ENCODE assay signal across 9 cellular contexts in genomic region chr17:18235743-18236256, GRCh38. TPM values are rescaled to one million over a fixed set of nuclear protein-coding genes. Genes with fewer than 3 reads are reported as not detected.
DNase-seq lines count a peak whose midpoint lies in the region; ATAC-seq and TF ChIP-seq lines count a peak whose summit lies in the region.
"Had no signal": no experiment of that assay in that cellular context is flagged by ENCODE, and none has a peak within 500 bp of the region (broad histone marks: within the 10 kb centered on the region; RNA-seq: fewer than 3 reads in every experiment).

No MANE protein-coding gene starts in this region.

- H4K20me1 ChIP-seq in H9 (ENCODE audit: control insufficient read depth, insufficient read depth, insufficient read length): no peaks in the 10 kb centered on the region

- no peak for DNase-seq in H9
- DNase-seq in SW480 (ENCODE audit: low spot score): peak; percentile 51
- peak; percentile 42 to 59 for DNase-seq in stimulated activated CD8-positive, alpha-beta memory T cell treated with anti-CD3 and anti-CD28 coated beads, Interleukin-2, amount 100 ng/mL, for 48 hours (ENCODE audit: low read depth in 2 of 2)
- no peak for DNase-seq in NCI-H1694 treated with DMSO at 0.1 percent for 48 hours (lab: John Stamatoyannopoulos, UW)
- DNase-seq in NK-92 treated with Interleukin-12 subunit alpha and Interleukin-12 subunit beta, amount 100 ng/mL, for 24 hours (lab: John Stamatoyannopoulos, UW): no peak

- H2BK12ac ChIP-seq in H9 (ENCODE audit: insufficient read length, low read depth, low read length): no peak overlapping the region

- peaks cover 3 to 5% of the 10 kb centered on the region in 2 experiments; a peak in 3 of 4 replicates for H3K4me1 Mint-ChIP-seq in H9

- H3K27ac Mint-ChIP-seq in H9: peak overlapping the region in 2 of 3 experiments; percentile 22 to 65; a peak in 2 of 7 replicates

- H3K4me2 ChIP-seq in H9 (ENCODE audit: insufficient read depth, insufficient read length, low read length): no peak overlapping the region
- H3K4me2 ChIP-seq: KMS-11 had no signal

- no peak overlapping the region for H2BK5ac ChIP-seq in H9 (ENCODE audit: insufficient read length, low read length)

- H3K36me3 ChIP-seq in esophagus (ENCODE audit: control insufficient read depth in 2 of 2, insufficient read depth in 2 of 2, low read length in 1 of 2): peaks cover 8 to 54% of the 10 kb centered on the region in 2 donors

- H3K4ac ChIP-seq in H9 (ENCODE audit: low read depth, low read length): no peak overlapping the region

- no peaks in the 10 kb centered on the region for H3K27me3 Mint-ChIP-seq in H9 (ENCODE audit: low read depth)

- no peak overlapping the region for H4K8ac ChIP-seq in H9 (replicated peaks; ENCODE audit: insufficient read length, low read depth, low read length)

- no peak overlapping the region for H2AFZ ChIP-seq in H9 (ENCODE audit: low read length)

- no peak overlapping the region for H3K9ac ChIP-seq in H9 (ENCODE audit: extremely low read depth, insufficient read length, low read length)
- H3K9ac ChIP-seq: KMS-11 had no signal

- no peak overlapping the region for H3T11ph ChIP-seq in H9 (ENCODE audit: low read length)

- H4K5ac ChIP-seq in H9 (ENCODE audit: insufficient read length, low read depth, low read length): no peak overlapping the region

- ATAC-seq in HG03280 (IDR thresholded peaks at IDR 0.05; ENCODE audit: unreplicated experiment): no peak

- no peak overlapping the region for H3K27ac ChIP-seq in H9 (ENCODE audit: insufficient read length, low read depth, low read length)
- peak overlapping the region; percentile 64 to 90 for H3K27ac ChIP-seq in esophagus (ENCODE audit: low read depth in 2 of 2, low read length in 1 of 2)
- H3K27ac ChIP-seq: KMS-11 had no signal

- no peak overlapping the region for H3K14ac ChIP-seq in H9 (ENCODE audit: insufficient read depth, low read length)

- H2BK20ac ChIP-seq in H9 (ENCODE audit: low read depth, low read length, poor library complexity, severe bottlenecking): no peak overlapping the region

- WGBS in H9 (ENCODE audit: extremely low coverage, insufficient read length, low lambda C conversion rate): no CpG with 5 or more reads among the region's 14 CpGs
- 47 to 65% methylated on average over 14 of the region's 14 CpGs for WGBS in esophagus, 2 donors

- H3K27me3 ChIP-seq in H9 (ENCODE audit: insufficient read depth, low read length) (no peaks in the 10 kb centered on the region), esophagus (ENCODE audit: control insufficient read depth in 1 of 2, insufficient read depth in 2 of 2, low read length in 2 of 2) (no peaks in the 10 kb centered on the region)

- no peak overlapping the region for H3K23ac ChIP-seq in H9 (ENCODE audit: insufficient read length, low read depth, low read length)

- no peaks in the 10 kb centered on the region for H3K9me3 ChIP-seq in H9 (ENCODE audit: control insufficient read depth, low read depth, low read length)
- no peaks in the 10 kb centered on the region for H3K9me3 ChIP-seq in esophagus (ENCODE audit: control insufficient read depth in 2 of 2, insufficient read depth in 1 of 2, low read depth in 1 of 2, low read length in 1 of 2)

- H3K4me3 Mint-ChIP-seq in H9: no peak overlapping the region
- H3K4me3 Mint-ChIP-seq: neural crest cell had no signal

- H3K79me2 ChIP-seq in H9 (ENCODE audit: insufficient read depth, low read length): no peaks in the 10 kb centered on the region

- H3K4me1 ChIP-seq in H9 (ENCODE audit: insufficient read depth, low read length) (no peaks in the 10 kb centered on the region), esophagus (ENCODE audit: control insufficient read depth in 2 of 2, insufficient read depth in 2 of 2, low read length in 1 of 2) (peaks cover 0 to 22% of the 10 kb centered on the region in 2 donors)

- H3K23me2 ChIP-seq in H9 (ENCODE audit: insufficient read length, low read depth, low read length, poor library complexity, severe bottlenecking): no peaks in the 10 kb centered on the region

- H3K18ac ChIP-seq in H9 (ENCODE audit: insufficient read length, low read depth, low read length): no peak overlapping the region

- no peak overlapping the region for H2AK5ac ChIP-seq in H9 (ENCODE audit: insufficient read length, low read length)

- H2BK15ac ChIP-seq in H9 (ENCODE audit: low read depth, low read length): no peak overlapping the region

- no peaks in the 10 kb centered on the region for H3K9me3 Mint-ChIP-seq in H9
- H3K9me3 Mint-ChIP-seq: neural crest cell had no signal

- H2BK120ac ChIP-seq in H9 (ENCODE audit: low read depth, low read length, poor library complexity, severe bottlenecking): no peak overlapping the region

- no peaks in the 10 kb centered on the region for H3K79me1 ChIP-seq in H9 (ENCODE audit: insufficient read depth, low read depth, low read length, poor library complexity, severe bottlenecking)

- TF ChIP-seq CTCF in H9 (conservative IDR thresholded peaks at IDR 0.05): no peak

- peaks cover 20 to 67% (median 65%) of the 10 kb centered on the region in 3 experiments for H3K36me3 Mint-ChIP-seq in H9 (ENCODE audit: insufficient read depth in 1 of 3, low read depth in 3 of 3)

- no peak overlapping the region for H3K56ac ChIP-seq in H9 (ENCODE audit: insufficient read length, low read depth, low read length)

- no peak overlapping the region for H3K4me3 ChIP-seq in esophagus (ENCODE audit: low read depth in 1 of 2, low read length in 2 of 2)

- no peak overlapping the region for H4K91ac ChIP-seq in H9 (ENCODE audit: insufficient read length, low read depth, low read length)

RNA-seq across cellular contexts. Expression of gene LLGL1, which starts 10.4 kb away (rescaled TPM):
- 65.0 and 66.2 TPM in 2 replicates for total RNA-seq in H9 (2021)
- polyA plus RNA-seq in esophagus: 10 to 100 TPM; 11.4 to 12.5 TPM

RNA-seq across cellular contexts. Expression of gene FLII, which starts 22.7 kb away (rescaled TPM):
- 298 and 314 TPM in 2 replicates for total RNA-seq in H9 (2021)
- polyA plus RNA-seq in esophagus: 100 to 1,000 TPM; 218 to 258 TPM

RNA-seq across cellular contexts. Expression of gene MIEF2, which starts 24.7 kb away (rescaled TPM):
- total RNA-seq in H9 (2021): 10.2 and 10.3 TPM in 2 replicates
- polyA plus RNA-seq in esophagus: 10 to 100 TPM in 1 of 2 donors, 1 to 10 TPM in 1; 7.6 to 11.4 TPM

RNA-seq across cellular contexts. Expression of gene ALKBH5, which starts 52.2 kb away (rescaled TPM):
- 89.8 and 92.5 TPM in 2 replicates for total RNA-seq in H9 (2021)
- 10 to 100 TPM; 19.4 to 20.4 TPM for polyA plus RNA-seq in esophagus

Comparison
In these comparisons a context has a peak if more than half of its experiments do, and no peak if none do; other contexts are left out.
1. DNase-seq: peak in SW480 (single experiment) and stimulated activated CD8-positive, alpha-beta memory T cell treated with anti-CD3 and anti-CD28 coated beads, Interleukin-2, amount 100 ng/mL, for 48 hours (2 of 2); none in H9 (single experiment), NCI-H1694 treated with DMSO at 0.1 percent for 48 hours (single experiment) and NK-92 treated with Interleukin-12 subunit alpha and Interleukin-12 subunit beta, amount 100 ng/mL, for 24 hours (single experiment).